1 cellular context compared by ENCODE assay signal in the genomic region with DNA sequence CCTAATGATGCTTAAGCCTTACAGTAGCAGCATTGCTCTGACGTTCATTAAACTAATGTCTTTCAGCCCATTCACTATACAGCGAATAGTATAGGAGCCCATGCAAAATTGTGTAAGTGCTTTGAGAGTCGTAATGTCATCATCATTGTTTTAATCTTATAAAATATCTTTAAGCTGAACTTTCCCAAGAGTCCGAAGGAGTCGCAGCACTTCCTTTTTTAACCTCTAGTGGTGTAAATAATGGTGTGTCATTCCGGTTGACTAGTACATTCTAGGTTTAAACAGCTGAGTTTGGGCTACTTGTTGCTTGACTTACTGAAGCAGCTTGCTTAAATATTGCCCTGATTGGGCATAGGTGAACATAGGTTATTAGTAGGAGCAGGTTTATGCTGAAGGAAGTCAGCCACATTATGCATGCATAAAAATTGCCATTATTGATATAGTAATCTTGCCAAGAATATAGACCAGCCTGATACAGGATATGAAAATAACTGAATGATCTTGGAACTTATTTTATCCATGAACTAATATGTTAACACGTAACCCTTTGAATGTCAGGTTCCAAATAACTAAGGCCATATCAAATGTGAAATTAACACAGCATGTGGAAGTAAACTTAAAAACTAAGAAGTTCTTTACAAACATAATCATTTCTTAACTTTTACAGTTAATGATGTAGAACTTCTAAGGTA.
TF ChIP-seq lines count a peak whose summit lies in the region.

No MANE protein-coding gene starts in this region.

TF ChIP-seq in GM12878, 131 proteins besides CTCF, POLR2A, EP300 and RAD21 (continued from another document):
- TF ChIP-seq RELB (IDR thresholded peaks at IDR 0.05; ENCODE audit: low read depth) (0 out of 2 replicates have a peak, but pooled peaks have one; percentile 6), MTA3 (IDR thresholded peaks at IDR 0.05; ENCODE audit: borderline replicate concordance, low read length) (no peak), CREB1 (IDR thresholded peaks at IDR 0.05; ENCODE audit: low read depth) (0 out of 2 replicates have a peak, but pooled peaks have one; percentile 26), SPI1 (IDR thresholded peaks at IDR 0.05; ENCODE audit: borderline replicate concordance, insufficient read depth, low read depth, low read length) (peak; percentile 88), NKRF (conservative IDR thresholded peaks at IDR 0.05) (peak; percentile 44; the same call in 1 of the 2 replicates), NFIC (IDR thresholded peaks at IDR 0.05; ENCODE audit: low read depth, low read length) (0 out of 2 replicates have a peak, but pooled peaks have one; percentile 16), RUNX3 (IDR thresholded peaks at IDR 0.05; ENCODE audit: low read length) (peak; percentile 33; the same call in 1 of the 2 replicates), POLR2AphosphoS5 (IDR thresholded peaks at IDR 0.05; ENCODE audit: low read length) (no peak)
TF ChIP-seq in GM12878: peak in this region for 7.
